13 cellular contexts compared by ENCODE assay signal in the genomic region with DNA sequence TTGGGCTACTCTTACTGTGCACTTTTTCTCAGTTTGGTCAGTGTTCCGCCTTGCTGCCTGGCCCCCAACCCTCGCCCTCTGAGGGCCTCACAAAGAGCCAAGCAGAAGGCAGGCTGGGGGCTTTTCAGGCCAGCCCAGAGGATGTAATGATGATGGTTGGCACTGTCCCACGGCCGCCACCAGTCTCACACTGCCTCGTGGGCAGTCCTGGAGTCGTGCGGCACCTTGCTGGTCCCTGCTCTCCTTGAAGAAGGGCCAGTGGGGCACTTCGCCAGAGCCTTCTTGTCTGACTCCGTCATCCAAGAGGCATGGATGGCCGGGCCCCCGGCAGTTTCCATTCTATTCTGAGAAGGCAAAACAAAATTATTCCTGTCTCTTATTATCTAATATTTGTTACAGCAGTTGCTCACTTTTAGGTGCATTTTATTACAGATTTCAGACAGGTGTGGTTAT. TPM values are rescaled to one million over a fixed set of nuclear protein-coding genes. Genes with fewer than 3 reads are reported as not detected.
DNase-seq lines count a peak whose midpoint lies in the region; ATAC-seq and TF ChIP-seq lines count a peak whose summit lies in the region.
"Had no signal": no experiment of that assay in that cellular context is flagged by ENCODE, and none has a peak within 500 bp of the region (broad histone marks: within the 10 kb centered on the region; RNA-seq: fewer than 3 reads in every experiment).

No MANE protein-coding gene starts in this region.

- ATAC-seq in SK-N-SH treated with all-trans-retinoic acid at 6 μM for 48 hours (no peak), psoas muscle (peak; percentile 56 to 80 (median 73))
- ATAC-seq: mucosa of descending colon had no signal

- H3K9me2 ChIP-seq in SK-N-SH (no peaks in the 10 kb centered on the region), GM23248 (ENCODE audit: insufficient read depth) (no peaks in the 10 kb centered on the region)

- TF ChIP-seq RAD21 in SK-N-SH (IDR thresholded peaks at IDR 0.05; ENCODE audit: low read length), result no peak

- H3K27ac ChIP-seq in SK-N-SH (ENCODE audit: low read depth in 2 of 2, low read length in 1 of 2) (peak overlapping the region; percentile 6 to 98), GM23248 (0 out of 2 replicates have a peak overlapping the region, but pooled peaks have one; percentile 99), psoas muscle (peak overlapping the region; percentile 71)
- H3K27ac ChIP-seq: tibial nerve had no signal

- in situ Hi-C loops in GM23248 (cut with MboI), result loop anchor here (25.0 kb wide), 1 partner anchor 97 kb away; a partner anchor contains a TSS

- no peaks in the 10 kb centered on the region for H3K9me3 ChIP-seq in SK-N-SH
- no peaks in the 10 kb centered on the region for H3K9me3 ChIP-seq in GM23248 (ENCODE audit: low read depth)
- no peaks in the 10 kb centered on the region for H3K9me3 ChIP-seq in psoas muscle
- H3K9me3 ChIP-seq: mucosa of descending colon, tibial nerve had no signal

- H3K27me3 ChIP-seq in SK-N-SH (ENCODE audit: insufficient read depth) (no peaks in the 10 kb centered on the region), GM23248 (replicated peaks; ENCODE audit: insufficient read depth) (no peaks in the 10 kb centered on the region), psoas muscle (ENCODE audit: insufficient read depth in 3 of 3, low read length in 2 of 3) (no peaks in the 10 kb centered on the region)
- H3K27me3 ChIP-seq: tibial nerve had no signal

- CTCF ChIA-PET in SK-N-SH (lab: Yijun Ruan, JAX), result interaction anchor here (3.5 kb wide), 1 partner anchor 12 kb away, joined by 30 read pairs; no protein-coding TSS in a partner anchor

- DNase-seq in SK-N-SH, result no peak
- DNase-seq in GM23248, result peak; percentile 66
- peak; percentile 56 for DNase-seq in cerebellum (ENCODE audit: low spot score)
- peak; percentile 61 to 86 for DNase-seq in psoas muscle
- DNase-seq in OCI-M2 (lab: John Stamatoyannopoulos, UW; ENCODE audit: unreplicated experiment), result no peak
- DNase-seq in ureter (ENCODE audit: low spot score), result no peak
- no peak for DNase-seq in CD1c-positive myeloid dendritic cell (ENCODE audit: extremely low spot score)
- DNase-seq: activated CD4-positive, alpha-beta T cell treated with anti-CD3 and anti-CD28 coated beads, Interleukin-2, amount 10 ng/mL, durations not matched to agents 24 days and 14 days; activated gamma-delta T cell treated with Interleukin-2 at 50 U/mL for 16 hours; mucosa of descending colon; NCI-H2029 had no signal

- 88% methylated on average over 7 of the region's 11 CpGs for WGBS in SK-N-SH (ENCODE audit: low lambda C conversion rate)
- 50 to 55% methylated on average over 9 to 10 of the region's 11 CpGs for WGBS in GM23248 (ENCODE audit: low coverage in 1 of 2, low lambda C conversion rate in 2 of 2, missing lambda C conversion rate in 2 of 2), 2 experiments
- 43 to 62% (median 45%) methylated on average over 11 of the region's 11 CpGs for WGBS in psoas muscle, 3 donors

- H3K79me2 ChIP-seq in SK-N-SH (ENCODE audit: insufficient read depth), result peaks cover 99% of the 10 kb centered on the region
- H3K79me2 ChIP-seq in GM23248 (ENCODE audit: insufficient read depth), result peaks cover 94% of the 10 kb centered on the region

- H3K9ac ChIP-seq in SK-N-SH (no peak overlapping the region), GM23248 (no peak overlapping the region)

- H3F3A ChIP-seq in SK-N-SH (replicated peaks; ENCODE audit: insufficient read depth) (peaks cover 34% of the 10 kb centered on the region), GM23248 (ENCODE audit: insufficient read depth) (peaks cover 32% of the 10 kb centered on the region)

- H2AFZ ChIP-seq in SK-N-SH (ENCODE audit: low read depth) (no peak overlapping the region), GM23248 (no peak overlapping the region)

- POLR2A ChIA-PET in SK-N-SH (lab: Yijun Ruan, JAX), result no interaction called here

- H3K4me3 ChIP-seq in SK-N-SH (ENCODE audit: low read depth in 2 of 2, low read length in 1 of 2) (no peak overlapping the region), GM23248 (no peak overlapping the region), psoas muscle (no peak overlapping the region)
- H3K4me3 ChIP-seq: mucosa of descending colon, tibial nerve had no signal

- TF ChIP-seq EP300 in SK-N-SH (IDR thresholded peaks at IDR 0.05; ENCODE audit: borderline replicate concordance in 1 of 2, low read depth in 1 of 2, low read length in 1 of 2), result no peak

- H3K36me3 ChIP-seq in SK-N-SH (replicated peaks in 1 of 2; ENCODE audit: control insufficient read depth in 1 of 2, insufficient read depth in 2 of 2, low read length in 1 of 2) (peaks cover 17 to 24% of the 10 kb centered on the region in 2 experiments), GM23248 (ENCODE audit: low read depth) (0 out of 2 replicates have a peak, but pooled peaks cover 9% of the 10 kb centered on the region), psoas muscle (ENCODE audit: insufficient read depth in 1 of 2, low read depth in 1 of 2) (peaks cover 2 to 14% of the 10 kb centered on the region in 2 donors)

- H4K20me1 ChIP-seq in SK-N-SH (ENCODE audit: insufficient read depth) (peaks cover 83% of the 10 kb centered on the region), GM23248 (ENCODE audit: insufficient read depth) (no peaks in the 10 kb centered on the region; the same call in 1 of the 2 replicates)

- H3K4me1 ChIP-seq in SK-N-SH (ENCODE audit: control insufficient read depth in 1 of 2, insufficient read depth in 2 of 2, low read depth in 1 of 2, low read length in 1 of 2) (peaks cover 37 to 42% of the 10 kb centered on the region in 2 experiments), GM23248 (ENCODE audit: insufficient read depth) (peaks cover 40% of the 10 kb centered on the region), psoas muscle (peaks cover 62% of the 10 kb centered on the region)

- H3K4me2 ChIP-seq in SK-N-SH (0 out of 2 replicates have a peak overlapping the region, but pooled peaks have one; percentile 81), GM23248 (ENCODE audit: unreplicated experiment) (no peak overlapping the region)

- intact Hi-C loops in psoas muscle (cut with DNase I), result no loop called here

- no peak for TF ChIP-seq CTCF in SK-N-SH (IDR thresholded peaks at IDR 0.05)
- TF ChIP-seq CTCF in psoas muscle (IDR thresholded peaks at IDR 0.05), result no peak

TF ChIP-seq in SK-N-SH, 30 proteins besides CTCF, POLR2A, EP300 and RAD21 (continues in another document):
- no peak for TF ChIP-seq TEAD4 (IDR thresholded peaks at IDR 0.05; ENCODE audit: borderline replicate concordance, insufficient read depth)
- no peak for TF ChIP-seq EZH2phosphoT487 (IDR thresholded peaks at IDR 0.05; ENCODE audit: borderline replicate concordance, low read depth)
- TF ChIP-seq FOSL2 (IDR thresholded peaks at IDR 0.05; ENCODE audit: borderline replicate concordance, low read depth), result no peak
- TF ChIP-seq, protein P1, sequence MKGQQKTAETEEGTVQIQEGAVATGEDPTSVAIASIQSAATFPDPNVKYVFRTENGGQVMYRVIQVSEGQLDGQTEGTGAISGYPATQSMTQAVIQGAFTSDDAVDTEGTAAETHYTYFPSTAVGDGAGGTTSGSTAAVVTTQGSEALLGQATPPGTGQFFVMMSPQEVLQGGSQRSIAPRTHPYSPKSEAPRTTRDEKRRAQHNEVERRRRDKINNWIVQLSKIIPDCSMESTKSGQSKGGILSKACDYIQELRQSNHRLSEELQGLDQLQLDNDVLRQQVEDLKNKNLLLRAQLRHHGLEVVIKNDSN (IDR thresholded peaks at IDR 0.05; ENCODE audit: borderline replicate concordance, low read depth), result no peak
- no peak for TF ChIP-seq GATA2 (CRISPR knock-in tag; IDR thresholded peaks at IDR 0.05)
- TF ChIP-seq MEF2A (IDR thresholded peaks at IDR 0.05; ENCODE audit: borderline replicate concordance, low read depth), result no peak
- no peak for TF ChIP-seq TAF1 (IDR thresholded peaks at IDR 0.05; ENCODE audit: borderline replicate concordance, low read depth, low read length)
- TF ChIP-seq, protein P2, sequence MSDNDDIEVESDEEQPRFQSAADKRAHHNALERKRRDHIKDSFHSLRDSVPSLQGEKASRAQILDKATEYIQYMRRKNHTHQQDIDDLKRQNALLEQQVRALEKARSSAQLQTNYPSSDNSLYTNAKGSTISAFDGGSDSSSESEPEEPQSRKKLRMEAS (IDR thresholded peaks at IDR 0.05; ENCODE audit: low read depth), result no peak

TF ChIP-seq in SK-N-SH treated with all-trans-retinoic acid at 6 μM for 48 hours, 23 proteins besides CTCF, POLR2A, EP300 and RAD21 (continues in another document):
- TF ChIP-seq TCF4 (CRISPR knock-in tag; IDR thresholded peaks at IDR 0.05; ENCODE audit: borderline replicate concordance) (no peak), ZFP3 (CRISPR knock-in tag; IDR thresholded peaks at IDR 0.05) (no peak), GLIS3 (CRISPR knock-in tag; IDR thresholded peaks at IDR 0.05) (no peak), ZNF8 (CRISPR knock-in tag; IDR thresholded peaks at IDR 0.05) (no peak), PPARA (CRISPR knock-in tag; IDR thresholded peaks at IDR 0.05; ENCODE audit: borderline replicate concordance) (no peak), BACH2 (CRISPR knock-in tag; IDR thresholded peaks at IDR 0.05; ENCODE audit: borderline replicate concordance) (no peak), ZNF70 (CRISPR knock-in tag; IDR thresholded peaks at IDR 0.05) (no peak), TOX (CRISPR knock-in tag; IDR thresholded peaks at IDR 0.05; ENCODE audit: borderline replicate concordance) (no peak), ESRRG (CRISPR knock-in tag; IDR thresholded peaks at IDR 0.05) (no peak), ZC3H10 (CRISPR knock-in tag; IDR thresholded peaks at IDR 0.05) (no peak)
- TF ChIP-seq, protein P3, sequence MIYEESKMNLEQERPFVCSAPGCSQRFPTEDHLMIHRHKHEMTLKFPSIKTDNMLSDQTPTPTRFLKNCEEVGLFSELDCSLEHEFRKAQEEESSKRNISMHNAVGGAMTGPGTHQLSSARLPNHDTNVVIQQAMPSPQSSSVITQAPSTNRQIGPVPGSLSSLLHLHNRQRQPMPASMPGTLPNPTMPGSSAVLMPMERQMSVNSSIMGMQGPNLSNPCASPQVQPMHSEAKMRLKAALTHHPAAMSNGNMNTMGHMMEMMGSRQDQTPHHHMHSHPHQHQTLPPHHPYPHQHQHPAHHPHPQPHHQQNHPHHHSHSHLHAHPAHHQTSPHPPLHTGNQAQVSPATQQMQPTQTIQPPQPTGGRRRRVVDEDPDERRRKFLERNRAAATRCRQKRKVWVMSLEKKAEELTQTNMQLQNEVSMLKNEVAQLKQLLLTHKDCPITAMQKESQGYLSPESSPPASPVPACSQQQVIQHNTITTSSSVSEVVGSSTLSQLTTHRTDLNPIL (CRISPR knock-in tag; IDR thresholded peaks at IDR 0.05; ENCODE audit: low read depth), result no peak

RNA-seq across cellular contexts. Expression of a gene that starts 21.0 kb away (rescaled TPM):
- polyA plus RNA-seq in SK-N-SH (2012; rRNA removed) (5.2 and 6.0 TPM in 2 replicates), GM23248 (2016; fragmentation: Nextera tagmentation; extraction: Ambion mirVana) (2.0 and 3.0 TPM in 2 replicates), psoas muscle (10 to 100 TPM in 1 of 3 donors, 1 to 10 TPM in 2; 5.0 to 12.7 (median 8.0) TPM)
- 4.2 and 4.5 TPM in 2 replicates for polyA plus RNA-seq in SK-N-SH (2012; cell fraction: cytosol; rRNA removed)
- polyA plus RNA-seq in SK-N-SH (2012; cell fraction: nucleus; rRNA removed), result 40.7 and 44.6 TPM in 2 replicates
- total RNA-seq in GM23248 (2014; rRNA removed; shearing (Covaris generic)), result 6.7 and 17.6 TPM in 2 replicates
- total RNA-seq in cerebellum (34.5 TPM), psoas muscle (10 to 100 TPM in 3 of 4 donors, 1 to 10 TPM in 1; 8.7 to 19.2 (median 15.2) TPM), ureter (28.9 TPM)

Comparison
In these comparisons a context has a peak if more than half of its experiments do, and no peak if none do; other contexts are left out.
1. DNase-seq: peak in GM23248 (single experiment), cerebellum (single experiment) and psoas muscle (2 of 2); none in SK-N-SH (single experiment), OCI-M2 (single experiment), ureter (single experiment) and CD1c-positive myeloid dendritic cell (single experiment).
2. Peak in every context shown above with its lines, with median percentiles within 50 percentile points of each other: H3K27ac ChIP-seq.